In the genomic region with DNA sequence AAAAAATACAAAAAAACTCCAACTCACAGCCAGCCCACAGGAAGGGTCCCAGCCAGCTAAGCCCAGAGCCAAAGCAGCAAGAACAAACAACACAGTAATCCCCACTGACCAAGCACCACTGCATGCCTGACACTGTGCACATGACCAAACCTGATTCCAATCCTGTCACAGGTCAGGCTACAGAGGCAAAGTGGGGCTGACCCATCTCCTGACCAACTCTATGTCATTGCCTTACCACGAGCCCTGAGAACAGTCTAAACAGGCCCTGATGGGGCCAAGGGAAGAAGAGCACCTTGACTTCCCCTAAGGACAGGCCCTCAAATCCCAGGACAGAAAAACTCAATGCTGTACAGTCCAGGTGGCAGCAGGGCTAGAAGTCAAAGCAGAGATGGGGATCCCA, we compare ENCODE assay signal across 10 cellular contexts. TPM values are rescaled to one million over a fixed set of nuclear protein-coding genes. Genes with fewer than 3 reads are reported as not detected.
DNase-seq lines count a peak whose midpoint lies in the region; ATAC-seq, FAIRE-seq and TF ChIP-seq lines count a peak whose summit lies in the region.
"Had no signal": no experiment of that assay in that cellular context is flagged by ENCODE, and none has a peak within 500 bp of the region (broad histone marks: within the 10 kb centered on the region; RNA-seq: fewer than 3 reads in every experiment).

No MANE protein-coding gene starts in this region.

- peak; percentile 9 for DNase-seq in D341Med (ENCODE audit: low spot score)
- DNase-seq in SK-N-MC (ENCODE audit: low read depth, low spot score) = no peak
- peak; percentile 30 for DNase-seq in fibroblast of pulmonary artery (ENCODE audit: low read depth)
- no peak for DNase-seq in psoas muscle
- DNase-seq in omental fat pad (ENCODE audit: low spot score) = no peak
- no peak for DNase-seq in NCI-H1694 treated with DMSO at 0.1 percent for 48 hours (lab: John Stamatoyannopoulos, UW)
- no peak for DNase-seq in D721Med (ENCODE audit: insufficient read length, low spot score)
- no peak for DNase-seq in middle frontal gyrus (ENCODE audit: extremely low spot score, low spot score)
- DNase-seq: DMS53, NCI-H2171 treated with DMSO at 0.1 percent for 48 hours had no signal

- peaks cover 30% of the 10 kb centered on the region for H3K4me1 ChIP-seq in psoas muscle

- H3K4me3 ChIP-seq in SK-N-MC (peak overlapping the region; percentile 98), fibroblast of pulmonary artery (replicated peaks; ENCODE audit: low read depth, low read length) (peak overlapping the region; percentile 90), psoas muscle (peak overlapping the region; percentile 99)

- H3K9me3 ChIP-seq in SK-N-MC (ENCODE audit: low read depth, low read length) (no peaks in the 10 kb centered on the region), psoas muscle (no peaks in the 10 kb centered on the region)

- intact Hi-C loops in psoas muscle (cut with DNase I) = loop anchor here in 1 of 2 donors (5.0 to 10.0 kb wide), 4 partner anchors 39 to 254 kb away; no protein-coding TSS in a partner anchor

- H3K36me3 ChIP-seq in SK-N-MC (ENCODE audit: insufficient read depth, low read length) (peaks cover 44% of the 10 kb centered on the region), psoas muscle (ENCODE audit: insufficient read depth in 1 of 2, low read depth in 1 of 2) (peaks cover 0 to 17% of the 10 kb centered on the region in 2 donors)

- no peak for ATAC-seq in psoas muscle
- no peak for ATAC-seq in omental fat pad (ENCODE audit: low FRiP score)

- TF ChIP-seq CTCF in fibroblast of pulmonary artery (IDR thresholded peaks at IDR 0.05; ENCODE audit: low read length, missing control alignments) = no peak
- TF ChIP-seq CTCF in psoas muscle (IDR thresholded peaks at IDR 0.05) = no peak
- no peak for TF ChIP-seq CTCF in omental fat pad (IDR thresholded peaks at IDR 0.05)
- no peak for TF ChIP-seq CTCF in D721Med (IDR thresholded peaks at IDR 0.05; ENCODE audit: insufficient read depth, missing control alignments)

- H3K27me3 ChIP-seq in psoas muscle (ENCODE audit: insufficient read depth in 3 of 3, low read length in 2 of 3) = no peaks in the 10 kb centered on the region

- H3K27ac ChIP-seq in SK-N-MC = peak overlapping the region; percentile 22; the same call in 1 of the 2 replicates
- H3K27ac ChIP-seq in psoas muscle = peak overlapping the region; percentile 89

- WGBS in psoas muscle, 3 donors = 60 to 65% (median 63%) methylated on average over 1 of the region's 1 CpG

- no peak for FAIRE-seq in D721Med (lab: Jason Lieb, UNC)

- no peak overlapping the region for H3K9ac ChIP-seq in SK-N-MC (ENCODE audit: insufficient read length)

RNA-seq across cellular contexts. Expression of a gene that starts 2.4 kb away (rescaled TPM):
- total RNA-seq in psoas muscle = 10 to 100 TPM; 24.8 to 31.5 (median 30.4) TPM
- polyA plus RNA-seq in psoas muscle = 10 to 100 TPM; 10.7 to 19.3 (median 14.4) TPM
- 100 to 1,000 TPM in 2 of 4 donors, 10 to 100 TPM in 2; 94.8 to 122 (median 108) TPM for total RNA-seq in omental fat pad

RNA-seq across cellular contexts. Expression of a gene that starts 41.9 kb away (rescaled TPM):
- total RNA-seq in psoas muscle = 1 to 10 TPM; 1.9 to 4.6 (median 3.2) TPM
- polyA plus RNA-seq in psoas muscle = 1 to 10 TPM; 3.7 to 6.0 (median 4.6) TPM
- total RNA-seq in omental fat pad = 1 to 10 TPM in 3 of 4 donors, under 1 TPM in 1; 0.96 to 8.0 (median 2.8) TPM

RNA-seq across cellular contexts. Expression of a gene that starts 59.3 kb away (rescaled TPM):
- total RNA-seq in psoas muscle (100 to 1,000 TPM in 1 of 4 donors, 10 to 100 TPM in 3; 70.4 to 102 (median 89.7) TPM), omental fat pad (100 to 1,000 TPM in 1 of 4 donors, 10 to 100 TPM in 3; 63.8 to 129 (median 76.6) TPM)
- 100 to 1,000 TPM in 1 of 3 donors, 10 to 100 TPM in 2; 44.0 to 104 (median 49.6) TPM for polyA plus RNA-seq in psoas muscle

RNA-seq across cellular contexts. Expression of a gene that starts 60.0 kb away (rescaled TPM):
- total RNA-seq in psoas muscle (10 to 100 TPM in 1 of 4 donors, 1 to 10 TPM in 3; 4.7 to 11.0 (median 7.1) TPM), omental fat pad (10 to 100 TPM in 1 of 4 donors, 1 to 10 TPM in 3; 5.4 to 12.7 (median 9.3) TPM)
- 10 to 100 TPM; 12.2 to 18.2 (median 14.8) TPM for polyA plus RNA-seq in psoas muscle

Comparison
In these comparisons a context has a peak if more than half of its experiments do, and no peak if none do; other contexts are left out.
1. DNase-seq: peak in D341Med (single experiment) and fibroblast of pulmonary artery (single experiment); none in SK-N-MC (single experiment), psoas muscle (0 of 2), omental fat pad (single experiment), NCI-H1694 treated with DMSO at 0.1 percent for 48 hours (single experiment), D721Med (single experiment) and middle frontal gyrus (single experiment).
2. Peak in every context shown above with its lines, with median percentiles within 50 percentile points of each other: H3K4me3 ChIP-seq.